Comparison of ENCODE assay signal across 1 cellular context in genomic region chr14:105006831-105007592, GRCh38.
TF ChIP-seq lines count a peak whose summit lies in the region.

No MANE protein-coding gene starts in this region.

TF ChIP-seq in HepG2, 621 proteins besides CTCF, POLR2A, EP300 and RAD21:
- 0 out of 2 replicates have a peak, but pooled peaks have one; percentile 24 for TF ChIP-seq ZFY (CRISPR knock-in tag; IDR thresholded peaks at IDR 0.05)
- TF ChIP-seq ZNF577 (CRISPR knock-in tag; IDR thresholded peaks at IDR 0.05; ENCODE audit: borderline replicate concordance, low read depth) = no peak
- TF ChIP-seq RXRB (CRISPR knock-in tag; IDR thresholded peaks at IDR 0.05; ENCODE audit: borderline replicate concordance) = no peak
- TF ChIP-seq ZFX (CRISPR knock-in tag; IDR thresholded peaks at IDR 0.05; ENCODE audit: low read depth) = 0 out of 2 replicates have a peak, but pooled peaks have one; percentile 16
- TF ChIP-seq ZNF460 (CRISPR knock-in tag; IDR thresholded peaks at IDR 0.05; ENCODE audit: borderline replicate concordance) = no peak
- TF ChIP-seq TMF1 (CRISPR knock-in tag; IDR thresholded peaks at IDR 0.05; ENCODE audit: low read depth) = 0 out of 2 replicates have a peak, but pooled peaks have one; percentile 19
- no peak for TF ChIP-seq HBP1 (CRISPR knock-in tag; IDR thresholded peaks at IDR 0.05; ENCODE audit: low read depth)
- TF ChIP-seq AGO2 (optimal IDR thresholded peaks at IDR 0.05; ENCODE audit: low read depth, low read length) = peak; percentile 70
- no peak for TF ChIP-seq TBP (CRISPR knock-in tag; IDR thresholded peaks at IDR 0.05)
- no peak for TF ChIP-seq ZBTB21 (CRISPR knock-in tag; IDR thresholded peaks at IDR 0.05)
- no peak for TF ChIP-seq HMGXB3 (CRISPR knock-in tag; IDR thresholded peaks at IDR 0.05; ENCODE audit: borderline replicate concordance)
- peak; percentile 9 for TF ChIP-seq POLR2G (IDR thresholded peaks at IDR 0.05; ENCODE audit: low read depth, low read length)
